12 cellular contexts compared by ENCODE assay signal in genomic region chr18:58201728-58202405, GRCh38.
DNase-seq lines count a peak whose midpoint lies in the region; ATAC-seq and TF ChIP-seq lines count a peak whose summit lies in the region.
"Had no signal": no experiment of that assay in that cellular context is flagged by ENCODE, and none has a peak within 500 bp of the region (broad histone marks: within the 10 kb centered on the region; RNA-seq: fewer than 3 reads in every experiment).

No MANE protein-coding gene starts in this region.

- CTCF ChIA-PET in Calu3 (lab: Charles Lee), result interaction anchor here (0.7 to 1.3 kb wide), 2 partner anchors 25 to 120 kb away, joined by 3 read pairs; no protein-coding TSS in a partner anchor

- no peaks in the 10 kb centered on the region for H3K27me3 Mint-ChIP-seq in Calu3 (ENCODE audit: unreplicated experiment)
- H3K27me3 Mint-ChIP-seq in H9 (ENCODE audit: low read depth), result no peaks in the 10 kb centered on the region
- H3K27me3 Mint-ChIP-seq in chondrocyte (ENCODE audit: low read depth), result no peaks in the 10 kb centered on the region
- H3K27me3 Mint-ChIP-seq in effector memory CD8-positive, alpha-beta T cell, result peaks cover 13% of the 10 kb centered on the region in 2 donors
- peaks cover 7 to 8% of the 10 kb centered on the region in 2 donors for H3K27me3 Mint-ChIP-seq in natural killer cell treated with Interleukin-12 subunit alpha and Interleukin-12 subunit beta and Interleukin-15 and Interleukin-18, amount 100 ng/mL, for 72 hours

- no TSS peak for BruUV-seq in Calu3 (replicated peaks; lab: Mats Ljungman, UMichigan)

- no peak overlapping the region for H2BK120ac ChIP-seq in H9 (ENCODE audit: low read depth, low read length, poor library complexity, severe bottlenecking)

- no peak overlapping the region for H3K4me3 ChIP-seq in muscle layer of duodenum (ENCODE audit: low read depth in 1 of 2, low read length in 2 of 2)
- H3K4me3 ChIP-seq: ascending aorta had no signal

- H3K27me3 ChIP-seq in H9 (ENCODE audit: insufficient read depth, low read length), result no peaks in the 10 kb centered on the region
- no peaks in the 10 kb centered on the region for H3K27me3 ChIP-seq in muscle layer of duodenum (ENCODE audit: low read depth, low read length)
- H3K27me3 ChIP-seq: ascending aorta had no signal

- no peak overlapping the region for H3K4me2 ChIP-seq in H9 (ENCODE audit: insufficient read depth, insufficient read length, low read length)

- H3K23ac ChIP-seq in H9 (ENCODE audit: insufficient read length, low read depth, low read length), result no peak overlapping the region

- H3K14ac ChIP-seq in H9 (ENCODE audit: insufficient read depth, low read length), result no peak overlapping the region

- H3K79me1 ChIP-seq in H9 (ENCODE audit: insufficient read depth, low read depth, low read length, poor library complexity, severe bottlenecking), result peaks cover 4% of the 10 kb centered on the region

- H3T11ph ChIP-seq in H9 (ENCODE audit: low read length), result no peak overlapping the region

- ATAC-seq in GM18858 (IDR thresholded peaks at IDR 0.05; ENCODE audit: unreplicated experiment) (no peak), HG02973 (IDR thresholded peaks at IDR 0.05; ENCODE audit: unreplicated experiment) (no peak)
- no peak for ATAC-seq in effector memory CD8-positive, alpha-beta T cell (replicated peaks)
- no peak for ATAC-seq in natural killer cell treated with Interleukin-12 subunit alpha and Interleukin-12 subunit beta and Interleukin-15 and Interleukin-18, amount 100 ng/mL, for 72 hours
- ATAC-seq: activated CD8-positive, alpha-beta T cell treated with anti-CD3 and anti-CD28 coated beads for 36 hours had no signal

- no peak overlapping the region for H3K4me3 Mint-ChIP-seq in Calu3 (ENCODE audit: low read depth, unreplicated experiment)
- no peak overlapping the region; a peak in 1 of 5 replicates for H3K4me3 Mint-ChIP-seq in H9
- no peak overlapping the region for H3K4me3 Mint-ChIP-seq in chondrocyte (ENCODE audit: unreplicated experiment)
- H3K4me3 Mint-ChIP-seq in effector memory CD8-positive, alpha-beta T cell, result no peak overlapping the region
- no peak overlapping the region for H3K4me3 Mint-ChIP-seq in natural killer cell treated with Interleukin-12 subunit alpha and Interleukin-12 subunit beta and Interleukin-15 and Interleukin-18, amount 100 ng/mL, for 72 hours
- H3K4me3 Mint-ChIP-seq: activated CD8-positive, alpha-beta T cell treated with anti-CD3 and anti-CD28 coated beads for 36 hours had no signal

- no peak overlapping the region for H2AK5ac ChIP-seq in H9 (ENCODE audit: insufficient read length, low read length)

- H3K9me3 ChIP-seq in H9 (ENCODE audit: control insufficient read depth, low read depth, low read length) (no peaks in the 10 kb centered on the region), muscle layer of duodenum (ENCODE audit: control insufficient read depth in 1 of 2, low read length in 2 of 2) (no peaks in the 10 kb centered on the region)
- H3K9me3 ChIP-seq: ascending aorta had no signal

- H3K9me3 Mint-ChIP-seq in Calu3 (ENCODE audit: low read depth, unreplicated experiment), result no peaks in the 10 kb centered on the region
- no peaks in the 10 kb centered on the region for H3K9me3 Mint-ChIP-seq in H9
- H3K9me3 Mint-ChIP-seq in chondrocyte (ENCODE audit: low read depth), result no peaks in the 10 kb centered on the region
- H3K9me3 Mint-ChIP-seq in effector memory CD8-positive, alpha-beta T cell, result no peaks in the 10 kb centered on the region
- no peaks in the 10 kb centered on the region for H3K9me3 Mint-ChIP-seq in natural killer cell treated with Interleukin-12 subunit alpha and Interleukin-12 subunit beta and Interleukin-15 and Interleukin-18, amount 100 ng/mL, for 72 hours
- H3K9me3 Mint-ChIP-seq: activated CD8-positive, alpha-beta T cell treated with anti-CD3 and anti-CD28 coated beads for 36 hours had no signal

- H3K79me2 ChIP-seq in H9 (ENCODE audit: insufficient read depth, low read length), result peaks cover 25% of the 10 kb centered on the region

- H3K27ac ChIP-seq in H9 (ENCODE audit: insufficient read length, low read depth, low read length) (peak overlapping the region; percentile 22), muscle layer of duodenum (ENCODE audit: low read length) (peak overlapping the region; percentile 28)
- H3K27ac ChIP-seq: ascending aorta had no signal

- no peaks in the 10 kb centered on the region for H3K36me3 ChIP-seq in muscle layer of duodenum (ENCODE audit: control insufficient read depth in 1 of 2, insufficient read depth in 2 of 2, low read length in 2 of 2)
- H3K36me3 ChIP-seq: ascending aorta had no signal

- no CpG with 5 or more reads among the region's 6 CpGs for WGBS in H9 (ENCODE audit: extremely low coverage, insufficient read length, low lambda C conversion rate)

- no peak overlapping the region for H3K18ac ChIP-seq in H9 (ENCODE audit: insufficient read length, low read depth, low read length)

- H3K4me1 ChIP-seq in H9 (ENCODE audit: insufficient read depth, low read length) (peaks cover 17% of the 10 kb centered on the region; the same call in 1 of the 2 replicates), muscle layer of duodenum (ENCODE audit: control insufficient read depth in 1 of 2, insufficient read depth in 2 of 2, low read length in 2 of 2) (no peaks in the 10 kb centered on the region)
- H3K4me1 ChIP-seq: ascending aorta had no signal

- no peak overlapping the region for H2BK20ac ChIP-seq in H9 (ENCODE audit: low read depth, low read length, poor library complexity, severe bottlenecking)

- H3K4ac ChIP-seq in H9 (ENCODE audit: low read depth, low read length), result no peak overlapping the region

- H3K4me1 Mint-ChIP-seq in Calu3 (ENCODE audit: low read depth, unreplicated experiment) (peaks cover 41% of the 10 kb centered on the region), H9 (peaks cover 37 to 44% of the 10 kb centered on the region in 2 experiments), chondrocyte (ENCODE audit: low read depth) (peaks cover 25% of the 10 kb centered on the region)
- H3K4me1 Mint-ChIP-seq in effector memory CD8-positive, alpha-beta T cell (ENCODE audit: low read depth in 2 of 2), result no peaks in the 10 kb centered on the region
- no peaks in the 10 kb centered on the region for H3K4me1 Mint-ChIP-seq in natural killer cell treated with Interleukin-12 subunit alpha and Interleukin-12 subunit beta and Interleukin-15 and Interleukin-18, amount 100 ng/mL, for 72 hours (ENCODE audit: low read depth in 2 of 2)

- H2BK12ac ChIP-seq in H9 (ENCODE audit: insufficient read length, low read depth, low read length), result no peak overlapping the region

- no peak overlapping the region for H3K9ac ChIP-seq in H9 (ENCODE audit: extremely low read depth, insufficient read length, low read length)

- H4K5ac ChIP-seq in H9 (ENCODE audit: insufficient read length, low read depth, low read length), result no peak overlapping the region

- no peaks in the 10 kb centered on the region for H3K23me2 ChIP-seq in H9 (ENCODE audit: insufficient read length, low read depth, low read length, poor library complexity, severe bottlenecking)

- no peak overlapping the region for H2AFZ ChIP-seq in H9 (ENCODE audit: low read length)

- H2BK15ac ChIP-seq in H9 (ENCODE audit: low read depth, low read length), result no peak overlapping the region

- DNase-seq in Calu3 (no peak), H9 (no peak), chondrocyte (ENCODE audit: low spot score) (no peak)
- no peak for DNase-seq in effector memory CD8-positive, alpha-beta T cell
- no peak for DNase-seq in natural killer cell treated with Interleukin-12 subunit alpha and Interleukin-12 subunit beta and Interleukin-15 and Interleukin-18, amount 100 ng/mL, for 72 hours (ENCODE audit: low spot score)
- DNase-seq: activated CD8-positive, alpha-beta T cell treated with anti-CD3 and anti-CD28 coated beads for 36 hours; activated effector memory CD4-positive, alpha-beta T cell treated with Interleukin-2 at 50 U/mL for 16 hours; midbrain had no signal

- intact Hi-C loops in Calu3 (cut with micrococcal nuclease; ENCODE audit: unreplicated experiment), result no loop called here

- TF ChIP-seq CTCF in Calu3 (IDR thresholded peaks at IDR 0.05; ENCODE audit: unreplicated experiment) (no peak), H9 (conservative IDR thresholded peaks at IDR 0.05) (no peak), chondrocyte (IDR thresholded peaks at IDR 0.05) (no peak)

- H4K91ac ChIP-seq in H9 (ENCODE audit: insufficient read length, low read depth, low read length), result no peak overlapping the region

- no peaks in the 10 kb centered on the region for H4K20me1 ChIP-seq in H9 (ENCODE audit: control insufficient read depth, insufficient read depth, insufficient read length)

- no peak overlapping the region for H4K8ac ChIP-seq in H9 (replicated peaks; ENCODE audit: insufficient read length, low read depth, low read length)

- H3K27ac Mint-ChIP-seq in Calu3 (ENCODE audit: unreplicated experiment), result peak overlapping the region; percentile 56
- H3K27ac Mint-ChIP-seq in H9, result peak overlapping the region in 2 of 3 experiments; percentile 40 to 96; a peak in 3 of 7 replicates
- H3K27ac Mint-ChIP-seq in chondrocyte (ENCODE audit: unreplicated experiment), result peak overlapping the region; percentile 49
- no peak overlapping the region for H3K27ac Mint-ChIP-seq in effector memory CD8-positive, alpha-beta T cell
- no peak overlapping the region for H3K27ac Mint-ChIP-seq in natural killer cell treated with Interleukin-12 subunit alpha and Interleukin-12 subunit beta and Interleukin-15 and Interleukin-18, amount 100 ng/mL, for 72 hours
- H3K27ac Mint-ChIP-seq: activated CD8-positive, alpha-beta T cell treated with anti-CD3 and anti-CD28 coated beads for 36 hours had no signal

- H2BK5ac ChIP-seq in H9 (ENCODE audit: insufficient read length, low read length), result no peak overlapping the region

- no peak overlapping the region for H3K56ac ChIP-seq in H9 (ENCODE audit: insufficient read length, low read depth, low read length)

- H3K36me3 Mint-ChIP-seq in Calu3 (ENCODE audit: insufficient read depth, unreplicated experiment) (peaks cover 29% of the 10 kb centered on the region), H9 (ENCODE audit: insufficient read depth in 1 of 3, low read depth in 3 of 3) (no peaks in the 10 kb centered on the region; a peak in 1 of 7 replicates), chondrocyte (ENCODE audit: low read depth) (no peaks in the 10 kb centered on the region)
- no peaks in the 10 kb centered on the region for H3K36me3 Mint-ChIP-seq in effector memory CD8-positive, alpha-beta T cell (ENCODE audit: insufficient read depth)
- no peaks in the 10 kb centered on the region for H3K36me3 Mint-ChIP-seq in natural killer cell treated with Interleukin-12 subunit alpha and Interleukin-12 subunit beta and Interleukin-15 and Interleukin-18, amount 100 ng/mL, for 72 hours

Comparison
In these comparisons a context has a peak if more than half of its experiments do, and no peak if none do; other contexts are left out.
1. H3K27ac Mint-ChIP-seq: peak in Calu3 (single experiment), H9 (2 of 3) and chondrocyte (single experiment); none in effector memory CD8-positive, alpha-beta T cell (0 of 2) and natural killer cell treated with Interleukin-12 subunit alpha and Interleukin-12 subunit beta and Interleukin-15 and Interleukin-18, amount 100 ng/mL, for 72 hours (0 of 2).